11 cellular contexts compared by ENCODE assay signal in genomic region chr17:65078441-65079160, GRCh38. TPM values are rescaled to one million over a fixed set of nuclear protein-coding genes. Genes with fewer than 3 reads are reported as not detected.
DNase-seq lines count a peak whose midpoint lies in the region; FAIRE-seq and TF ChIP-seq lines count a peak whose summit lies in the region.
"Had no signal": no experiment of that assay in that cellular context is flagged by ENCODE, and none has a peak within 500 bp of the region (broad histone marks: within the 10 kb centered on the region; RNA-seq: fewer than 3 reads in every experiment).

No MANE protein-coding gene starts in this region.

- no peaks in the 10 kb centered on the region for H3K27me3 ChIP-seq in thymus (ENCODE audit: control insufficient read depth, insufficient read depth)

- TF ChIP-seq CTCF in cardiac fibroblast (IDR thresholded peaks at IDR 0.05; ENCODE audit: low read depth, low read length) (no peak), D721Med (IDR thresholded peaks at IDR 0.05; ENCODE audit: insufficient read depth, missing control alignments) (no peak)

- H3K9me3 ChIP-seq in thymus (ENCODE audit: control insufficient read depth) = no peaks in the 10 kb centered on the region

- no peaks in the 10 kb centered on the region for H3K4me1 ChIP-seq in thymus (ENCODE audit: control insufficient read depth, insufficient read depth, low read length)

- 97% methylated on average over 10 of the region's 10 CpGs for WGBS in thymus

- H3K27ac ChIP-seq in thymus (ENCODE audit: low read depth) = peak overlapping the region; percentile 31

- no peaks in the 10 kb centered on the region for H3K36me3 ChIP-seq in thymus (ENCODE audit: control insufficient read depth, insufficient read depth)

- no peak for FAIRE-seq in D721Med (lab: Jason Lieb, UNC)

- H3K4me3 ChIP-seq in cardiac fibroblast (replicated peaks in 1 of 2; ENCODE audit: low read depth in 2 of 2, low read length in 2 of 2) = no peak overlapping the region
- H3K4me3 ChIP-seq in thymus (ENCODE audit: low read length) = no peak overlapping the region

- DNase-seq in LHCN-M2 (ENCODE audit: low read depth) (peak; percentile 46), cardiac fibroblast (ENCODE audit: low read depth in 2 of 2) (peak; percentile 53 to 65), iris pigment epithelial cell (ENCODE audit: low read depth) (peak; percentile 64), DMS79 (lab: John Stamatoyannopoulos, UW) (no peak), AML-193 (lab: John Stamatoyannopoulos, UW) (no peak), D721Med (ENCODE audit: insufficient read length, low spot score) (no peak)
- DNase-seq: activated CD8-positive, alpha-beta T cell treated with anti-CD3 and anti-CD28 coated beads for 36 hours; activated naive CD8-positive, alpha-beta T cell treated with anti-CD3 and anti-CD28 coated beads, Interleukin-2, amount 50 U/mL, for 24 hours; MV-4-11; NCI-H510A had no signal

RNA-seq across cellular contexts. Expression of gene GNA13, which starts 22.1 kb away (rescaled TPM):
- total RNA-seq in LHCN-M2 (2014; rRNA removed) = 46.6 and 53.2 TPM in 2 replicates
- 13.1 TPM for polyA plus RNA-seq in LHCN-M2 (2012)
- polyA plus RNA-seq in thymus = 43.6 TPM

RNA-seq across cellular contexts. Expression of gene RGS9, which starts 58.6 kb away (rescaled TPM):
- 0.32 and 0.57 TPM in 2 replicates for total RNA-seq in LHCN-M2 (2014; rRNA removed)
- 1.9 TPM for polyA plus RNA-seq in LHCN-M2 (2012)
- polyA plus RNA-seq in thymus = 2.6 TPM

Comparison
In these comparisons a context has a peak if more than half of its experiments do, and no peak if none do; other contexts are left out.
1. DNase-seq: peak in LHCN-M2 (single experiment), cardiac fibroblast (2 of 2) and iris pigment epithelial cell (single experiment); none in DMS79 (single experiment), AML-193 (0 of 2) and D721Med (single experiment).